Comparison of ENCODE assay signal across 22 cellular contexts in the genomic region with DNA sequence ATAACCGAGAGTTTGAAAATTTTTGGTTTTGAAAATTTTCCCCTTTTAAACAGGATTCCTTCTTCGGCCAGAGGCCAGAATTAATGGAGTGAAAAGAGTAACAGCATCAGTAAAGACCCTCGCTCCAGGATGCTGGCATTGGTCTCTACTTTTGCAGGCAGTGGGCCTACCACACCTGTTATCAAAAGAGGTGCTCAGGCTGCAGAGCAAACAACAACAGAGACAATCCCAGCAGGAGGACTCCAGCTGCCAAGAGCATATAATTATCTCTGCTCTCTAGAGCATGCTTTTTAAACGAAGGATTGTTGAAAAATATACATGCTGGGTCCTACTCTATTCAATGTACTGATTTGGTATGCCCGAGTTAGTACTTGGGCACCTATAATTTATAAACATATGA.
DNase-seq lines count a peak whose midpoint lies in the region; ATAC-seq and TF ChIP-seq lines count a peak whose summit lies in the region.
"Had no signal": no experiment of that assay in that cellular context is flagged by ENCODE, and none has a peak within 500 bp of the region (broad histone marks: within the 10 kb centered on the region; RNA-seq: fewer than 3 reads in every experiment).

No MANE protein-coding gene starts in this region.

- CTCF ChIA-PET in Calu3 (lab: Charles Lee), result no interaction called here

- in situ Hi-C loops in brain microvascular endothelial cell (cut with HindIII; ENCODE audit: low pct_ligation_motif_present, low sequenced_read_pairs), result no loop called here

- DNase-seq in DMS 273 (lab: John Stamatoyannopoulos, UW; ENCODE audit: unreplicated experiment) (peak; percentile 73), NCI-H128 (lab: John Stamatoyannopoulos, UW; ENCODE audit: unreplicated experiment) (peak; percentile 93), NCI-H2107 treated with DMSO at 0.1 percent for 48 hours (lab: John Stamatoyannopoulos, UW; ENCODE audit: unreplicated experiment) (peak; percentile 97), NCI-H748 treated with DMSO at 0.1 percent for 48 hours (lab: John Stamatoyannopoulos, UW) (peak; percentile 97), Calu3 (no peak), brain microvascular endothelial cell (no peak)
- DNase-seq: activated CD4-positive, alpha-beta T cell treated with anti-CD3 and anti-CD28 coated beads, Interleukin-2, amount 10 ng/mL, durations not matched to agents 7 days and 5 days; activated naive CD8-positive, alpha-beta T cell treated with anti-CD3 and anti-CD28 coated beads, Interleukin-2, amount 50 U/mL, for 24 hours; body of pancreas; C1 segment of cervical spinal cord; effector memory CD8-positive, alpha-beta T cell; mesendoderm; naive thymus-derived CD4-positive, alpha-beta T cell; pancreas; Peyer's patch; T-helper 17 cell had no signal

- H3K27me3 ChIP-seq in brain microvascular endothelial cell (replicated peaks), result no peaks in the 10 kb centered on the region
- H3K27me3 ChIP-seq: body of pancreas, pancreas, Peyer's patch, SJSA1 had no signal

- H3K4me3 Mint-ChIP-seq in Calu3 (ENCODE audit: low read depth, unreplicated experiment), result no peak overlapping the region
- H3K4me3 Mint-ChIP-seq: activated CD4-positive, alpha-beta T cell treated with anti-CD3 and anti-CD28 coated beads, Interleukin-2, amount 10 ng/mL, durations not matched to agents 7 days and 5 days; activated naive CD8-positive, alpha-beta T cell treated with anti-CD3 and anti-CD28 coated beads, Interleukin-2, amount 50 U/mL, for 24 hours; effector memory CD8-positive, alpha-beta T cell; naive thymus-derived CD4-positive, alpha-beta T cell; T-helper 17 cell had no signal

- H3K36me3 Mint-ChIP-seq in Calu3 (ENCODE audit: insufficient read depth, unreplicated experiment), result no peaks in the 10 kb centered on the region
- H3K36me3 Mint-ChIP-seq: naive thymus-derived CD4-positive, alpha-beta T cell had no signal

- TF ChIP-seq CTCF in Calu3 (IDR thresholded peaks at IDR 0.05; ENCODE audit: unreplicated experiment) (no peak), brain microvascular endothelial cell (IDR thresholded peaks at IDR 0.05; ENCODE audit: low read depth, low read length, missing control alignments) (no peak)

- no peaks in the 10 kb centered on the region for H3K27me3 Mint-ChIP-seq in Calu3 (ENCODE audit: unreplicated experiment)
- H3K27me3 Mint-ChIP-seq: activated CD4-positive, alpha-beta T cell treated with anti-CD3 and anti-CD28 coated beads, Interleukin-2, amount 10 ng/mL, durations not matched to agents 7 days and 5 days; activated naive CD8-positive, alpha-beta T cell treated with anti-CD3 and anti-CD28 coated beads, Interleukin-2, amount 50 U/mL, for 24 hours; effector memory CD8-positive, alpha-beta T cell; naive thymus-derived CD4-positive, alpha-beta T cell; T-helper 17 cell had no signal

- no peaks in the 10 kb centered on the region for H3K36me3 ChIP-seq in brain microvascular endothelial cell (replicated peaks)
- H3K36me3 ChIP-seq: pancreas, Peyer's patch, SJSA1 had no signal

- H3K4me1 Mint-ChIP-seq in Calu3 (ENCODE audit: low read depth, unreplicated experiment), result no peaks in the 10 kb centered on the region
- H3K4me1 Mint-ChIP-seq: activated CD4-positive, alpha-beta T cell treated with anti-CD3 and anti-CD28 coated beads, Interleukin-2, amount 10 ng/mL, durations not matched to agents 7 days and 5 days; activated naive CD8-positive, alpha-beta T cell treated with anti-CD3 and anti-CD28 coated beads, Interleukin-2, amount 50 U/mL, for 24 hours; naive thymus-derived CD4-positive, alpha-beta T cell; T-helper 17 cell had no signal

- intact Hi-C loops in Calu3 (cut with micrococcal nuclease; ENCODE audit: unreplicated experiment), result no loop called here

- H3K27ac Mint-ChIP-seq in Calu3 (ENCODE audit: unreplicated experiment), result no peak overlapping the region
- H3K27ac Mint-ChIP-seq: activated CD4-positive, alpha-beta T cell treated with anti-CD3 and anti-CD28 coated beads, Interleukin-2, amount 10 ng/mL, durations not matched to agents 7 days and 5 days; activated naive CD8-positive, alpha-beta T cell treated with anti-CD3 and anti-CD28 coated beads, Interleukin-2, amount 50 U/mL, for 24 hours; effector memory CD8-positive, alpha-beta T cell; naive thymus-derived CD4-positive, alpha-beta T cell; T-helper 17 cell had no signal

- H3K27ac ChIP-seq in brain microvascular endothelial cell, result no peak overlapping the region
- H3K27ac ChIP-seq: body of pancreas, KMS-11, pancreas, Peyer's patch, SJSA1 had no signal

- H3K4me3 ChIP-seq in brain microvascular endothelial cell (ENCODE audit: low read depth, low read length), result no peak overlapping the region
- H3K4me3 ChIP-seq: body of pancreas, GM12878, pancreas, Peyer's patch, SJSA1 had no signal

- no TSS peak for BruUV-seq in Calu3 (replicated peaks; lab: Mats Ljungman, UMichigan)

- no peaks in the 10 kb centered on the region for H3K9me3 Mint-ChIP-seq in Calu3 (ENCODE audit: low read depth, unreplicated experiment)

- no peak for ATAC-seq in HG02870 (IDR thresholded peaks at IDR 0.05; ENCODE audit: unreplicated experiment)
- no peak for ATAC-seq in HG03342 (IDR thresholded peaks at IDR 0.05; ENCODE audit: unreplicated experiment)
- ATAC-seq: activated naive CD8-positive, alpha-beta T cell treated with anti-CD3 and anti-CD28 coated beads, Interleukin-2, amount 50 U/mL, for 24 hours; body of pancreas; effector memory CD8-positive, alpha-beta T cell; naive thymus-derived CD4-positive, alpha-beta T cell; pancreas; sciatic nerve; T-helper 17 cell had no signal

Comparison
In these comparisons a context has a peak if more than half of its experiments do, and no peak if none do; other contexts are left out.
1. DNase-seq: peak in DMS 273 (single experiment), NCI-H128 (single experiment), NCI-H2107 treated with DMSO at 0.1 percent for 48 hours (single experiment) and NCI-H748 treated with DMSO at 0.1 percent for 48 hours (single experiment); none in Calu3 (single experiment) and brain microvascular endothelial cell (single experiment).